Comparison of ENCODE assay signal across 23 cellular contexts in the genomic region with DNA sequence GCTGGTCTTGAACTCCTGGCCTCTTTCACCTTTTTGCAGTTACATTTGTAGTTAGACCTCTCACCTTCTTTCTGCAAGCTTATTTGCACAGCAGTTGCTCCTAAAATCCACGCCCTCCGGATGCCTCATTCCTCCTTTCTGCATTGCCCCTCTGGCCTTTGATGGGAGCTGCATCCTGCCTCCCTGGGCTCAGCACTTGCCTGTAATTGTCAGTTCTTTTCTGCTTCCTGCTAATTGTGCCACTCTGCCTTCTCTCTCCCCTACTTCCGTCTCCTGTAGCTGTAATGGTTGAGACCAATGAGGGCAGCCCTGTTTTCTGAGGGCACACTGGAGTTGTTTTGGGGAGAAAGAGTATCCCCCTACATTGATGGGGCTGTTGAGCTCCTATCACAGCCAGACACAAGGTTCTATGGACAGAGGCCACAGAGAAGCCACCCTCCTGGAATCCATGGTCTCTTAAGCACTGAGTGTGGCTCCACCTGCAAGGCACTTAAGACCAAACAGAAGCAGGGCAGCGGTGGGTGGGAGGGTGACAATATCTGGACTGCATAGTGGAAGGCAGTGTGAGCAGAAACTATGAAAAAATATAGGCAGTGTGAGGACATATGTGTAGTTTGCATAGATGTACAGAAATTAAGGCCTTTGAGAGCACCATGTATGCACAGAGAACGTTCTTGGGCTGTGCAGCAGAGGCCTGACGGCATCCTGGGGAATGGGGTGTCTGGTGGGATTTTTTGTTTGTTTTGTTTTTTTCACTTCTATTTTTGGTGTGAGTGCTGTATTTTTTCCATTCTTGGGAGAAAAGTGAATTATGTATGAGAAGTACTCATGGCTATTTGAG. TPM values are rescaled to one million over a fixed set of nuclear protein-coding genes. Genes with fewer than 3 reads are reported as not detected.
DNase-seq lines count a peak whose midpoint lies in the region; ATAC-seq and TF ChIP-seq lines count a peak whose summit lies in the region.
"Had no signal": no experiment of that assay in that cellular context is flagged by ENCODE, and none has a peak within 500 bp of the region (broad histone marks: within the 10 kb centered on the region; RNA-seq: fewer than 3 reads in every experiment).

No MANE protein-coding gene starts in this region.

- no peaks in the 10 kb centered on the region for H3K9me3 Mint-ChIP-seq in T-helper 1 cell treated with Interleukin-12 subunit alpha and Interleukin-12 subunit beta and Interleukin-4 antibody, amounts not matched to agents 30 μg/mL and 1 μg/mL, for 36 hours
- H3K9me3 Mint-ChIP-seq in H9: no peaks in the 10 kb centered on the region
- no peaks in the 10 kb centered on the region for H3K9me3 Mint-ChIP-seq in central memory CD8-positive, alpha-beta T cell
- no peaks in the 10 kb centered on the region for H3K9me3 Mint-ChIP-seq in natural killer cell treated with Interleukin-12 subunit alpha and Interleukin-12 subunit beta and Interleukin-15 and Interleukin-18, amount 100 ng/mL, for 72 hours

- H3K56ac ChIP-seq in H9 (ENCODE audit: insufficient read length, low read depth, low read length): no peak overlapping the region

- peaks cover 5% of the 10 kb centered on the region for H4K20me1 ChIP-seq in H9 (ENCODE audit: control insufficient read depth, insufficient read depth, insufficient read length)

- H3K18ac ChIP-seq in H9 (ENCODE audit: insufficient read length, low read depth, low read length): no peak overlapping the region

- H3K4me1 Mint-ChIP-seq in T-helper 1 cell treated with Interleukin-12 subunit alpha and Interleukin-12 subunit beta and Interleukin-4 antibody, amounts not matched to agents 30 μg/mL and 1 μg/mL, for 36 hours (ENCODE audit: low read depth): peaks cover 20% of the 10 kb centered on the region
- peaks cover 3 to 8% of the 10 kb centered on the region in 2 experiments for H3K4me1 Mint-ChIP-seq in H9
- H3K4me1 Mint-ChIP-seq in central memory CD8-positive, alpha-beta T cell: peaks cover 51% of the 10 kb centered on the region
- H3K4me1 Mint-ChIP-seq in natural killer cell treated with Interleukin-12 subunit alpha and Interleukin-12 subunit beta and Interleukin-15 and Interleukin-18, amount 100 ng/mL, for 72 hours (ENCODE audit: low read depth in 2 of 2): peaks cover 45 to 46% of the 10 kb centered on the region in 2 donors

- no peak overlapping the region for H4K5ac ChIP-seq in H9 (ENCODE audit: insufficient read length, low read depth, low read length)

- no peak overlapping the region for H3K14ac ChIP-seq in H9 (ENCODE audit: insufficient read depth, low read length)

- peak overlapping the region; percentile 20 for H3K9ac ChIP-seq in H9 (ENCODE audit: extremely low read depth, insufficient read length, low read length)

- H2AFZ ChIP-seq in H9 (ENCODE audit: low read length): no peak overlapping the region

- no CpG with 5 or more reads among the region's 6 CpGs for WGBS in H9 (ENCODE audit: extremely low coverage, insufficient read length, low lambda C conversion rate)

- DNase-seq in T-helper 1 cell (no peak), H9 (peak; percentile 55), posterior vena cava (ENCODE audit: low spot score) (no peak), occipital lobe (lab: John Stamatoyannopoulos, UW) (no peak)
- no peak for DNase-seq in central memory CD8-positive, alpha-beta T cell (ENCODE audit: low spot score in 2 of 2)
- no peak for DNase-seq in natural killer cell treated with Interleukin-12 subunit alpha and Interleukin-12 subunit beta and Interleukin-15 and Interleukin-18, amount 100 ng/mL, for 72 hours (ENCODE audit: low spot score)
- DNase-seq: activated gamma-delta T cell, cortex of kidney, GOT3, left ventricle myocardium inferior, MV-4-11, NCI-H2081, NCI-H526, psoas muscle, upper lobe of left lung had no signal

- no peaks in the 10 kb centered on the region for H3K4me1 ChIP-seq in H9 (ENCODE audit: insufficient read depth, low read length)

- H3K27me3 ChIP-seq in H9 (ENCODE audit: insufficient read depth, low read length): no peaks in the 10 kb centered on the region
- H3K27me3 ChIP-seq: ascending aorta, esophagus muscularis mucosa, upper lobe of left lung had no signal

- no peak overlapping the region for H3K4me2 ChIP-seq in H9 (ENCODE audit: insufficient read depth, insufficient read length, low read length)

- no peak overlapping the region for H2BK15ac ChIP-seq in H9 (ENCODE audit: low read depth, low read length)

- peaks cover 3% of the 10 kb centered on the region for H3K23me2 ChIP-seq in H9 (ENCODE audit: insufficient read length, low read depth, low read length, poor library complexity, severe bottlenecking)

- H2BK5ac ChIP-seq in H9 (ENCODE audit: insufficient read length, low read length): no peak overlapping the region

- peaks cover 36% of the 10 kb centered on the region for H3K36me3 Mint-ChIP-seq in T-helper 1 cell treated with Interleukin-12 subunit alpha and Interleukin-12 subunit beta and Interleukin-4 antibody, amounts not matched to agents 30 μg/mL and 1 μg/mL, for 36 hours (ENCODE audit: low read depth)
- peaks cover 17 to 38% (median 36%) of the 10 kb centered on the region in 3 experiments; a peak in 6 of 7 replicates for H3K36me3 Mint-ChIP-seq in H9 (ENCODE audit: insufficient read depth in 1 of 3, low read depth in 3 of 3)
- peaks cover 44% of the 10 kb centered on the region for H3K36me3 Mint-ChIP-seq in central memory CD8-positive, alpha-beta T cell (ENCODE audit: insufficient read depth)
- H3K36me3 Mint-ChIP-seq in natural killer cell treated with Interleukin-12 subunit alpha and Interleukin-12 subunit beta and Interleukin-15 and Interleukin-18, amount 100 ng/mL, for 72 hours: peaks cover 20% of the 10 kb centered on the region

- ATAC-seq in central memory CD8-positive, alpha-beta T cell (replicated peaks; ENCODE audit: extremely low read depth, poor library complexity, severe bottlenecking): no peak
- no peak for ATAC-seq in natural killer cell treated with Interleukin-12 subunit alpha and Interleukin-12 subunit beta and Interleukin-15 and Interleukin-18, amount 100 ng/mL, for 72 hours
- ATAC-seq in GM21360 (IDR thresholded peaks at IDR 0.05; ENCODE audit: unreplicated experiment): no peak
- ATAC-seq: psoas muscle had no signal

- TF ChIP-seq CTCF in H9 (conservative IDR thresholded peaks at IDR 0.05): no peak

- H4K91ac ChIP-seq in H9 (ENCODE audit: insufficient read length, low read depth, low read length): no peak overlapping the region

- H3K27ac ChIP-seq in H9 (ENCODE audit: insufficient read length, low read depth, low read length): no peak overlapping the region
- H3K27ac ChIP-seq: 22Rv1, ascending aorta, esophagus muscularis mucosa, HL-60, left ventricle myocardium inferior, psoas muscle, SK-N-MC, upper lobe of left lung had no signal

- peak overlapping the region; percentile 39 for H3K27ac Mint-ChIP-seq in T-helper 1 cell treated with Interleukin-12 subunit alpha and Interleukin-12 subunit beta and Interleukin-4 antibody, amounts not matched to agents 30 μg/mL and 1 μg/mL, for 36 hours
- peak overlapping the region in 2 of 3 experiments; percentile 26 to 44; a peak in 4 of 7 replicates for H3K27ac Mint-ChIP-seq in H9
- peak overlapping the region; percentile 32 for H3K27ac Mint-ChIP-seq in central memory CD8-positive, alpha-beta T cell (ENCODE audit: low read depth)
- peak overlapping the region; percentile 71 to 79 for H3K27ac Mint-ChIP-seq in natural killer cell treated with Interleukin-12 subunit alpha and Interleukin-12 subunit beta and Interleukin-15 and Interleukin-18, amount 100 ng/mL, for 72 hours

- H2BK120ac ChIP-seq in H9 (ENCODE audit: low read depth, low read length, poor library complexity, severe bottlenecking): no peak overlapping the region

- no peak overlapping the region for H4K8ac ChIP-seq in H9 (replicated peaks; ENCODE audit: insufficient read length, low read depth, low read length)

- H3K4ac ChIP-seq in H9 (ENCODE audit: low read depth, low read length): no peak overlapping the region

- intact Hi-C loops in posterior vena cava (cut with DNase I): no loop called here

- H3K23ac ChIP-seq in H9 (ENCODE audit: insufficient read length, low read depth, low read length): no peak overlapping the region

- peaks cover 19% of the 10 kb centered on the region; the same call in 1 of the 2 replicates for H3K79me2 ChIP-seq in H9 (ENCODE audit: insufficient read depth, low read length)

- no peak overlapping the region for H3K4me3 Mint-ChIP-seq in T-helper 1 cell treated with Interleukin-12 subunit alpha and Interleukin-12 subunit beta and Interleukin-4 antibody, amounts not matched to agents 30 μg/mL and 1 μg/mL, for 36 hours
- H3K4me3 Mint-ChIP-seq in H9: no peak overlapping the region
- no peak overlapping the region for H3K4me3 Mint-ChIP-seq in central memory CD8-positive, alpha-beta T cell
- peak overlapping the region; percentile 55 for H3K4me3 Mint-ChIP-seq in natural killer cell treated with Interleukin-12 subunit alpha and Interleukin-12 subunit beta and Interleukin-15 and Interleukin-18, amount 100 ng/mL, for 72 hours

- no peaks in the 10 kb centered on the region for H3K9me3 ChIP-seq in H9 (ENCODE audit: control insufficient read depth, low read depth, low read length)
- H3K9me3 ChIP-seq: ascending aorta, esophagus muscularis mucosa, left ventricle myocardium inferior, psoas muscle, upper lobe of left lung had no signal

- no peak overlapping the region for H2AK5ac ChIP-seq in H9 (ENCODE audit: insufficient read length, low read length)

- H3T11ph ChIP-seq in H9 (ENCODE audit: low read length): no peak overlapping the region

- no peak overlapping the region for H2BK20ac ChIP-seq in H9 (ENCODE audit: low read depth, low read length, poor library complexity, severe bottlenecking)

- no peak overlapping the region for H2BK12ac ChIP-seq in H9 (ENCODE audit: insufficient read length, low read depth, low read length)

- H3K27me3 Mint-ChIP-seq in T-helper 1 cell treated with Interleukin-12 subunit alpha and Interleukin-12 subunit beta and Interleukin-4 antibody, amounts not matched to agents 30 μg/mL and 1 μg/mL, for 36 hours (ENCODE audit: low read depth): no peaks in the 10 kb centered on the region
- H3K27me3 Mint-ChIP-seq in H9 (ENCODE audit: low read depth): no peaks in the 10 kb centered on the region
- no peaks in the 10 kb centered on the region for H3K27me3 Mint-ChIP-seq in central memory CD8-positive, alpha-beta T cell
- no peaks in the 10 kb centered on the region for H3K27me3 Mint-ChIP-seq in natural killer cell treated with Interleukin-12 subunit alpha and Interleukin-12 subunit beta and Interleukin-15 and Interleukin-18, amount 100 ng/mL, for 72 hours

- peaks cover 14% of the 10 kb centered on the region for H3K79me1 ChIP-seq in H9 (ENCODE audit: insufficient read depth, low read depth, low read length, poor library complexity, severe bottlenecking)

RNA-seq across cellular contexts. Expression of gene YDJC, which starts 30.5 kb away (rescaled TPM):
- total RNA-seq in H9 (2021) (29.8 and 30.2 TPM in 2 replicates), posterior vena cava (1 to 10 TPM; 7.1 to 8.5 TPM), occipital lobe (7.0 TPM)
- 10 to 100 TPM; 43.1 to 68.6 TPM for total RNA-seq in natural killer cell treated with Interleukin-12 subunit alpha and Interleukin-12 subunit beta and Interleukin-15 and Interleukin-18, amount 100 ng/mL, for 72 hours

RNA-seq across cellular contexts. Expression of gene UBE2L3, which starts 31.8 kb away (rescaled TPM):
- 78.7 and 79.7 TPM in 2 replicates for total RNA-seq in H9 (2021)
- total RNA-seq in natural killer cell treated with Interleukin-12 subunit alpha and Interleukin-12 subunit beta and Interleukin-15 and Interleukin-18, amount 100 ng/mL, for 72 hours: 100 to 1,000 TPM in 1 of 2 donors, 10 to 100 TPM in 1; 86.3 to 114 TPM
- 10 to 100 TPM; 36.2 to 36.8 TPM for total RNA-seq in posterior vena cava
- total RNA-seq in occipital lobe: 23.6 TPM

RNA-seq across cellular contexts. Expression of gene CCDC116, which starts 33.3 kb away (rescaled TPM):
- 0.22 and 0.63 TPM in 2 replicates for total RNA-seq in H9 (2021)
- 1 to 10 TPM; 2.0 to 2.5 TPM for total RNA-seq in natural killer cell treated with Interleukin-12 subunit alpha and Interleukin-12 subunit beta and Interleukin-15 and Interleukin-18, amount 100 ng/mL, for 72 hours
- under 1 TPM; 0.23 to 0.38 TPM for total RNA-seq in posterior vena cava
- total RNA-seq in occipital lobe: 0.16 TPM
- total RNA-seq: ascending aorta had no signal

RNA-seq across cellular contexts. Expression of gene SDF2L1, which starts 42.8 kb away (rescaled TPM):
- 36.0 TPM in 2 replicates for total RNA-seq in H9 (2021)
- 100 to 1,000 TPM; 102 to 127 TPM for total RNA-seq in natural killer cell treated with Interleukin-12 subunit alpha and Interleukin-12 subunit beta and Interleukin-15 and Interleukin-18, amount 100 ng/mL, for 72 hours
- 10 to 100 TPM; 27.8 to 33.1 TPM for total RNA-seq in posterior vena cava
- 4.7 TPM for total RNA-seq in occipital lobe

RNA-seq across cellular contexts. Expression of gene RIMBP3C, which starts 48.0 kb away (rescaled TPM):
- 0.22 and 0.44 TPM in 2 replicates for total RNA-seq in H9 (2021)
- 1 to 10 TPM in 1 of 2 donors, under 1 TPM in 1; 0.50 to 1.4 TPM for total RNA-seq in natural killer cell treated with Interleukin-12 subunit alpha and Interleukin-12 subunit beta and Interleukin-15 and Interleukin-18, amount 100 ng/mL, for 72 hours
- under 1 TPM in 1 of 2 donors, not detected in 1; 0.14 TPM for total RNA-seq in posterior vena cava
- total RNA-seq in occipital lobe: 1.6 TPM
- total RNA-seq: ascending aorta, esophagus muscularis mucosa, glomerular endothelial cell, psoas muscle had no signal
